ENCODE assay signal across 2 cellular contexts in genomic region chr13:85567909-85568308, GRCh38.
TF ChIP-seq lines count a peak whose summit lies in the region.

No MANE protein-coding gene starts in this region.

TF ChIP-seq in SK-N-SH, 30 proteins besides CTCF, POLR2A, EP300 and RAD21 (continued from another document):
- TF ChIP-seq TEAD4 (IDR thresholded peaks at IDR 0.05; ENCODE audit: borderline replicate concordance, insufficient read depth) (no peak), FOXJ3 (CRISPR knock-in tag; IDR thresholded peaks at IDR 0.05) (no peak), ELF1 (IDR thresholded peaks at IDR 0.05) (no peak), IRF3 (IDR thresholded peaks at IDR 0.05; ENCODE audit: low read depth, low read length) (no peak), PBX3 (IDR thresholded peaks at IDR 0.05) (no peak)

TF ChIP-seq in SK-N-SH treated with all-trans-retinoic acid at 6 μM for 48 hours, 23 proteins besides CTCF, POLR2A, EP300 and RAD21 (continued from another document):
- no peak for TF ChIP-seq TSHZ2 (CRISPR knock-in tag; IDR thresholded peaks at IDR 0.05)
- TF ChIP-seq PATZ1 (CRISPR knock-in tag; IDR thresholded peaks at IDR 0.05; ENCODE audit: borderline replicate concordance): no peak
- TF ChIP-seq ESRRG (CRISPR knock-in tag; IDR thresholded peaks at IDR 0.05): no peak
- no peak for TF ChIP-seq ZC3H10 (CRISPR knock-in tag; IDR thresholded peaks at IDR 0.05)
- TF ChIP-seq ARNTL (CRISPR knock-in tag; IDR thresholded peaks at IDR 0.05; ENCODE audit: borderline replicate concordance, low read depth): no peak
